In genomic region chr12:97988588-97988987, GRCh38 we compare ENCODE assay signal across 2 cellular contexts.
DNase-seq lines count a peak whose midpoint lies in the region; ATAC-seq, FAIRE-seq and TF ChIP-seq lines count a peak whose summit lies in the region.
"Not testable (repeated sequence)": the region's sequence is repeated elsewhere in the genome, so short reads cannot be mapped to it uniquely, and the experiment has no call there.

No MANE protein-coding gene starts in this region.

- in situ Hi-C loops in HepG2 (cut with HindIII; ENCODE audit: extremely low pct_ligation_motif_present, low pct_unique_long_range_greater_than_20kb) = not testable (repeated sequence)

- ATAC-seq in HepG2 = not testable (repeated sequence)

- not testable (repeated sequence) for H3K4me2 ChIP-seq in HepG2 (ENCODE audit: low read depth, low read length)

- H3K9me3 ChIP-seq in HEK293 (ENCODE audit: control insufficient read depth, insufficient read depth, low read depth, low read length); HepG2 (ENCODE audit: low read length): not testable (repeated sequence)

- H3K36me3 ChIP-seq in HEK293 (ENCODE audit: control insufficient read depth in 2 of 2, insufficient read depth in 1 of 2, low read length in 2 of 2); HepG2 (replicated peaks in 1 of 2; ENCODE audit: control insufficient read depth in 1 of 2, insufficient read depth in 2 of 2, low read length in 2 of 2): not testable (repeated sequence)

- not testable (repeated sequence) for H2AFZ ChIP-seq in HepG2 (ENCODE audit: low read length)

- not testable (repeated sequence) for H3K4me1 ChIP-seq in HEK293 (ENCODE audit: control insufficient read depth, insufficient read depth, low read length); HepG2 (ENCODE audit: insufficient read depth, low read length)

- POLR2A ChIA-PET in HEK293 (lab: Yijun Ruan, JAX); HepG2 (lab: Yijun Ruan, JAX): not testable (repeated sequence)

- DNase-seq in HepG2 (ENCODE audit: low spot score) = not testable (repeated sequence)

- CTCF ChIA-PET in HEK293 (lab: Yijun Ruan, JAX); HepG2 (lab: Yijun Ruan, JAX; ENCODE audit: low intra/inter-chr PET ratio, low total read pairs): not testable (repeated sequence)

- TF ChIP-seq CTCF in HEK293 (tag by site-specific recombination; IDR thresholded peaks at IDR 0.05); HepG2 (CRISPR knock-in tag; IDR thresholded peaks at IDR 0.05): not testable (repeated sequence)

- not testable (repeated sequence) for TF ChIP-seq POLR2A in HepG2 (IDR thresholded peaks at IDR 0.05; ENCODE audit: insufficient read depth in 1 of 2, low read depth in 2 of 2, low read length in 2 of 2)

- not testable (repeated sequence) for FAIRE-seq in HepG2 (lab: Jason Lieb, UNC)

- H3K27ac ChIP-seq in HEK293 (ENCODE audit: extremely low read depth, low read depth, low read length); HepG2 (ENCODE audit: extremely low read length, insufficient read depth, low read length): not testable (repeated sequence)

- BruUV-seq in HepG2 (replicated peaks; lab: Mats Ljungman, UMichigan) = not testable (repeated sequence)

- not testable (repeated sequence) for TF ChIP-seq RAD21 in HepG2 (CRISPR knock-in tag; IDR thresholded peaks at IDR 0.05)

- H3K4me3 ChIP-seq in HEK293 (ENCODE audit: low read depth, low read length); HepG2 (replicated peaks in 1 of 3; ENCODE audit: insufficient read depth in 1 of 3, low read depth in 2 of 3, low read length in 3 of 3): not testable (repeated sequence)

- not testable (repeated sequence) for H3K79me2 ChIP-seq in HepG2 (ENCODE audit: insufficient read depth, low read length)

- TF ChIP-seq EP300 in HepG2 (IDR thresholded peaks at IDR 0.05; ENCODE audit: low read depth in 2 of 2, low read length in 2 of 2); HepG2 (CRISPR knock-in tag; IDR thresholded peaks at IDR 0.05; ENCODE audit: borderline replicate concordance): not testable (repeated sequence)

- H3K9ac ChIP-seq in HepG2 (ENCODE audit: insufficient read depth, low read depth, low read length) = not testable (repeated sequence)

- not testable (repeated sequence) for H3K27me3 ChIP-seq in HepG2 (ENCODE audit: control insufficient read depth in 1 of 2, insufficient read depth in 2 of 2, low read length in 2 of 2)

- intact Hi-C loops in HepG2 (cut with micrococcal nuclease; ENCODE audit: unreplicated experiment) = not testable (repeated sequence)

- not testable (repeated sequence) for H4K20me1 ChIP-seq in HepG2 (ENCODE audit: insufficient read depth, low read length)

TF ChIP-seq in HEK293, 187 proteins besides CTCF, POLR2A, EP300 and RAD21:
- TF ChIP-seq PRDM1 (tag by site-specific recombination; IDR thresholded peaks at IDR 0.05) = peak; percentile 96
TF ChIP-seq in HEK293: peak in this region for 1; not testable (repeated sequence) for 186.

TF ChIP-seq in HepG2, 621 proteins besides CTCF, POLR2A, EP300 and RAD21:
- TF ChIP-seq HNRNPK (IDR thresholded peaks at IDR 0.05; ENCODE audit: low read depth, low read length, poor library complexity, severe bottlenecking) = peak; percentile 48
